Comparison of ENCODE assay signal across 10 cellular contexts in genomic region chr5:127586371-127586770, GRCh38.
A peak's percentile ranks its signal among the peaks of the same experiment; 100 is the strongest.
DNase-seq lines count a peak whose midpoint lies in the region; ATAC-seq and TF ChIP-seq lines count a peak whose summit lies in the region.
"Had no signal": no experiment of that assay in that cellular context is flagged by ENCODE, and none has a peak within 500 bp of the region (broad histone marks: within the 10 kb centered on the region; RNA-seq: fewer than 3 reads in every experiment).

No MANE protein-coding gene starts in this region.

- DNase-seq in neuronal stem cell (ENCODE audit: low spot score) (no peak), endodermal cell (no peak), Peyer's patch (no peak), 8988T (no peak), AG08396 (ENCODE audit: low spot score) (no peak)
- DNase-seq: activated CD4-positive, alpha-beta memory T cell treated with anti-CD3 and anti-CD28 coated beads for 36 hours had no signal

- TF ChIP-seq CTCF in endodermal cell (conservative IDR thresholded peaks at IDR 0.05), result no peak
- no peak for TF ChIP-seq CTCF in Peyer's patch (IDR thresholded peaks at IDR 0.05)

- H3K14ac ChIP-seq in neuronal stem cell (ENCODE audit: low read length), result no peak overlapping the region

- peaks cover 28% of the 10 kb centered on the region for H3K4me1 Mint-ChIP-seq in endodermal cell

- H3K27me3 ChIP-seq in neuronal stem cell (ENCODE audit: control insufficient read depth in 3 of 3, insufficient read depth in 3 of 3, low read depth in 1 of 3, low read length in 3 of 3) (no peaks in the 10 kb centered on the region), endodermal cell (ENCODE audit: control insufficient read depth, insufficient read depth, low read length, poor library complexity, severe bottlenecking) (no peaks in the 10 kb centered on the region), Peyer's patch (no peaks in the 10 kb centered on the region)

- no peaks in the 10 kb centered on the region for H3K27me3 Mint-ChIP-seq in endodermal cell (ENCODE audit: insufficient read depth)

- no peak overlapping the region for H3K4me2 ChIP-seq in neuronal stem cell (ENCODE audit: insufficient read depth, low read length, poor library complexity, severe bottlenecking)

- H2AFZ ChIP-seq in neuronal stem cell (ENCODE audit: low read length), result peak overlapping the region; percentile 25

- H3K36me3 ChIP-seq in neuronal stem cell (replicated peaks in 1 of 2; ENCODE audit: control insufficient read depth in 2 of 2, insufficient read depth in 2 of 2, low read length in 2 of 2), result no peaks in the 10 kb centered on the region
- no peaks in the 10 kb centered on the region for H3K36me3 ChIP-seq in endodermal cell (ENCODE audit: control insufficient read depth, insufficient read depth, low read length)
- no peaks in the 10 kb centered on the region for H3K36me3 ChIP-seq in Peyer's patch

- no peaks in the 10 kb centered on the region for H3K9me3 ChIP-seq in neuronal stem cell (replicated peaks in 1 of 2; ENCODE audit: control insufficient read depth in 2 of 2, insufficient read depth in 1 of 2, low read depth in 1 of 2, low read length in 2 of 2)
- no peaks in the 10 kb centered on the region for H3K9me3 ChIP-seq in endodermal cell (ENCODE audit: control insufficient read depth, low read length)
- H3K9me3 ChIP-seq in Peyer's patch, result no peaks in the 10 kb centered on the region

- no peak overlapping the region for H4K91ac ChIP-seq in neuronal stem cell (ENCODE audit: low read depth, low read length, poor library complexity)

- no peak overlapping the region for H4K8ac ChIP-seq in neuronal stem cell (ENCODE audit: low read depth, low read length)

- H3K9ac ChIP-seq in neuronal stem cell (ENCODE audit: low read depth, low read length, poor library complexity) (no peak overlapping the region), endodermal cell (ENCODE audit: extremely low read depth, low read length, poor library complexity, severe bottlenecking) (no peak overlapping the region)

- ATAC-seq in GM18873 (IDR thresholded peaks at IDR 0.05; ENCODE audit: low FRiP score, unreplicated experiment) (peak; percentile 80), GM21717 (IDR thresholded peaks at IDR 0.05; ENCODE audit: unreplicated experiment) (peak; percentile 73), HG03378 (IDR thresholded peaks at IDR 0.05; ENCODE audit: unreplicated experiment) (peak; percentile 81)

- WGBS in neuronal stem cell (ENCODE audit: extremely low coverage in 2 of 2, insufficient read length in 2 of 2, insufficient replicate concordance in 1 of 2), 2 donors, result no CpG with 5 or more reads among the region's 1 CpG
- WGBS in endodermal cell (ENCODE audit: insufficient coverage in 1 of 2, insufficient read length in 1 of 2), 2 experiments, result 78 to 80% methylated on average over 1 of the region's 1 CpG

- peaks cover 0 to 3% of the 10 kb centered on the region in 2 donors for H3K4me1 ChIP-seq in neuronal stem cell (ENCODE audit: control insufficient read depth in 2 of 2, insufficient read depth in 1 of 2, low read depth in 1 of 2, low read length in 2 of 2)
- peaks cover 5% of the 10 kb centered on the region for H3K4me1 ChIP-seq in endodermal cell (ENCODE audit: control insufficient read depth, insufficient read depth, low read length)
- no peaks in the 10 kb centered on the region for H3K4me1 ChIP-seq in Peyer's patch

- H2BK120ac ChIP-seq in neuronal stem cell (ENCODE audit: low read depth, low read length), result no peak overlapping the region

- no peak overlapping the region for H3K27ac Mint-ChIP-seq in endodermal cell
- H3K27ac Mint-ChIP-seq: activated CD4-positive, alpha-beta memory T cell treated with anti-CD3 and anti-CD28 coated beads for 36 hours had no signal

- no peak overlapping the region for H2AK5ac ChIP-seq in neuronal stem cell (ENCODE audit: low read depth, low read length)

- no peak overlapping the region for H3K4me3 Mint-ChIP-seq in endodermal cell
- H3K4me3 Mint-ChIP-seq: activated CD4-positive, alpha-beta memory T cell treated with anti-CD3 and anti-CD28 coated beads for 36 hours had no signal

- H3K79me1 ChIP-seq in neuronal stem cell (ENCODE audit: low read depth, low read length), result no peaks in the 10 kb centered on the region

- H2BK12ac ChIP-seq in neuronal stem cell (ENCODE audit: low read length), result no peak overlapping the region

- H2BK15ac ChIP-seq in neuronal stem cell (ENCODE audit: low read length), result no peak overlapping the region

- no peak overlapping the region for H3K4me3 ChIP-seq in neuronal stem cell (ENCODE audit: low read length in 2 of 2)
- no peak overlapping the region for H3K4me3 ChIP-seq in endodermal cell (ENCODE audit: low read length)
- no peak overlapping the region for H3K4me3 ChIP-seq in Peyer's patch
- H3K4me3 ChIP-seq: coronary artery had no signal

- TF ChIP-seq POLR2A in Peyer's patch (IDR thresholded peaks at IDR 0.05), result no peak

- H3K27ac ChIP-seq in neuronal stem cell (replicated peaks; ENCODE audit: low read length) (no peak overlapping the region), endodermal cell (ENCODE audit: low read depth, low read length) (no peak overlapping the region), Peyer's patch (no peak overlapping the region)
- H3K27ac ChIP-seq: coronary artery had no signal

- no peaks in the 10 kb centered on the region for H3K9me3 Mint-ChIP-seq in endodermal cell
- H3K9me3 Mint-ChIP-seq: activated CD4-positive, alpha-beta memory T cell treated with anti-CD3 and anti-CD28 coated beads for 36 hours had no signal

- no peak overlapping the region for H3K18ac ChIP-seq in neuronal stem cell (ENCODE audit: low read length)

- H3K4ac ChIP-seq in neuronal stem cell (ENCODE audit: low read length), result no peak overlapping the region

- no peaks in the 10 kb centered on the region for H3K36me3 Mint-ChIP-seq in endodermal cell (ENCODE audit: low read depth)
- H3K36me3 Mint-ChIP-seq: activated CD4-positive, alpha-beta memory T cell treated with anti-CD3 and anti-CD28 coated beads for 36 hours had no signal

- H2BK5ac ChIP-seq in neuronal stem cell (ENCODE audit: low read length), result no peak overlapping the region

- H3K23ac ChIP-seq in neuronal stem cell (ENCODE audit: low read depth, low read length, poor library complexity), result no peak overlapping the region
